ENCODE assay signal across 23 cellular contexts in genomic region chr15:67741313-67741712, GRCh38.
DNase-seq lines count a peak whose midpoint lies in the region; ATAC-seq, FAIRE-seq and TF ChIP-seq lines count a peak whose summit lies in the region.
"Had no signal": no experiment of that assay in that cellular context is flagged by ENCODE, and none has a peak within 500 bp of the region (broad histone marks: within the 10 kb centered on the region; RNA-seq: fewer than 3 reads in every experiment).

No MANE protein-coding gene starts in this region.

- H3K27ac ChIP-seq in K562 (ENCODE audit: extremely low read depth, low read depth, low read length) (no peak overlapping the region), transverse colon (no peak overlapping the region)
- H3K27ac ChIP-seq: adrenal gland, cardiac muscle cell, skin epidermis, upper lobe of left lung had no signal

- H3K9me3 ChIP-seq in K562 (replicated peaks; ENCODE audit: control insufficient read depth, insufficient read depth, low read depth, low read length) (no peaks in the 10 kb centered on the region), transverse colon (no peaks in the 10 kb centered on the region)
- H3K9me3 ChIP-seq: adrenal gland, upper lobe of left lung had no signal

- in situ Hi-C loops in K562 (cut with MboI) = no loop called here
- in situ Hi-C loops in transverse colon (cut with MboI; ENCODE audit: low pct_ligation_motif_present in 1 of 4, low pct_unique_long_range_greater_than_20kb in 1 of 4, low sequenced_read_pairs in 3 of 4) = no loop called here

- TF ChIP-seq CTCF in K562 (IDR thresholded peaks at IDR 0.05 in 2 of 3, conservative IDR thresholded peaks at IDR 0.05 in 1 of 3; ENCODE audit: insufficient read depth in 2 of 3, low read depth in 1 of 3, low read length in 3 of 3) = no peak
- TF ChIP-seq CTCF in transverse colon (IDR thresholded peaks at IDR 0.05) = no peak

- H3K36me3 ChIP-seq in K562 (ENCODE audit: control insufficient read depth, insufficient read depth, low read length) = no peaks in the 10 kb centered on the region
- no peaks in the 10 kb centered on the region for H3K36me3 ChIP-seq in transverse colon
- H3K36me3 ChIP-seq: adrenal gland, cardiac muscle cell, upper lobe of left lung had no signal

- no peak overlapping the region for H3K4me3 ChIP-seq in K562
- H3K4me3 ChIP-seq in skeletal muscle cell (ENCODE audit: low read depth, low read length) = no peak overlapping the region
- no peak overlapping the region for H3K4me3 ChIP-seq in transverse colon
- H3K4me3 ChIP-seq: adrenal gland, cardiac muscle cell, skin epidermis, upper lobe of left lung had no signal

- no peaks in the 10 kb centered on the region; a peak in 3 of 5 replicates for H3K4me1 ChIP-seq in K562 (replicated peaks in 1 of 2; ENCODE audit: control insufficient read depth in 2 of 2, insufficient read depth in 2 of 2, low read length in 2 of 2)
- peaks cover 0 to 27% (median 5%) of the 10 kb centered on the region in 4 donors for H3K4me1 ChIP-seq in transverse colon

- H3K27me3 Mint-ChIP-seq in activated CD4-positive, alpha-beta memory T cell treated with anti-CD3 and anti-CD28 coated beads for 36 hours = no peaks in the 10 kb centered on the region
- H3K27me3 Mint-ChIP-seq in activated CD4-positive, alpha-beta memory T cell treated with anti-CD3 and anti-CD28 coated beads, Interleukin-2, amount 10 ng/mL, durations not matched to agents 7 days and 5 days = no peaks in the 10 kb centered on the region
- H3K27me3 Mint-ChIP-seq in T-cell = no peaks in the 10 kb centered on the region
- H3K27me3 Mint-ChIP-seq: CD4-positive, CD25-positive, alpha-beta regulatory T cell; progenitor cell of endocrine pancreas had no signal

- H3K9me3 Mint-ChIP-seq in activated CD4-positive, alpha-beta memory T cell treated with anti-CD3 and anti-CD28 coated beads for 36 hours = no peaks in the 10 kb centered on the region
- no peaks in the 10 kb centered on the region for H3K9me3 Mint-ChIP-seq in activated CD4-positive, alpha-beta memory T cell treated with anti-CD3 and anti-CD28 coated beads, Interleukin-2, amount 10 ng/mL, durations not matched to agents 7 days and 5 days
- H3K9me3 Mint-ChIP-seq in T-cell = no peaks in the 10 kb centered on the region
- H3K9me3 Mint-ChIP-seq: activated T-helper 2 cell treated with anti-CD3 and anti-CD28 coated beads, Interferon-gamma antibody, Interleukin-2, Interleukin-4, amounts not matched to agents 10 μg/mL and 5 μg/mL and 100 μg/mL, durations not matched to agents 14 hours and 24 hours and 36 hours; CD4-positive, CD25-positive, alpha-beta regulatory T cell; nephron had no signal

- TF ChIP-seq POLR2A in K562 (conservative IDR thresholded peaks at IDR 0.05) = no peak
- TF ChIP-seq POLR2A in transverse colon (IDR thresholded peaks at IDR 0.05) = no peak

- WGBS in K562 (ENCODE audit: insufficient coverage, low coverage, missing lambda C conversion rate) = 8% methylated on average over 2 of the region's 2 CpGs
- WGBS in transverse colon (ENCODE audit: low coverage in 1 of 2), 2 donors = 78 to 81% methylated on average over 1 to 2 of the region's 2 CpGs

- H3K27me3 ChIP-seq in K562 (ENCODE audit: control insufficient read depth in 2 of 2, insufficient read depth in 2 of 2, low read length in 2 of 2) = no peaks in the 10 kb centered on the region
- H3K27me3 ChIP-seq in transverse colon = no peaks in the 10 kb centered on the region
- H3K27me3 ChIP-seq: adrenal gland, upper lobe of left lung had no signal

- no peak for FAIRE-seq in K562 (lab: Jason Lieb, UNC)
- FAIRE-seq: A204.1 had no signal

- no peaks in the 10 kb centered on the region for H4K20me1 ChIP-seq in K562 (replicated peaks; ENCODE audit: control insufficient read depth, insufficient read depth, low read length)

- POLR2A ChIA-PET in activated CD4-positive, alpha-beta memory T cell treated with anti-CD3 and anti-CD28 coated beads for 36 hours (lab: Charles Lee) = no interaction called here
- POLR2A ChIA-PET in activated CD4-positive, alpha-beta memory T cell treated with anti-CD3 and anti-CD28 coated beads, Interleukin-2, amount 10 ng/mL, durations not matched to agents 7 days and 5 days (lab: Charles Lee) = interaction anchor here (0.6 to 0.8 kb wide), 2 partner anchors 199 to 682 kb away, joined by 3 read pairs; partner anchors contain the start of gene MAP2K5
- POLR2A ChIA-PET in K562 (lab: Yijun Ruan, JAX) (interaction anchor here (0.6 kb wide), 1 partner anchor 9 kb away, joined by 3 read pairs; no protein-coding TSS in a partner anchor), T-cell (lab: Charles Lee) (interaction anchor here in 1 of 2 donors (0.6 kb wide), 1 partner anchor 1955 kb away, joined by 3 read pairs; no protein-coding TSS in a partner anchor)

- H3K79me2 ChIP-seq in K562 (ENCODE audit: control insufficient read depth, insufficient read depth, low read length) = no peaks in the 10 kb centered on the region

- intact Hi-C loops in activated CD4-positive, alpha-beta memory T cell treated with anti-CD3 and anti-CD28 coated beads for 36 hours (cut with micrococcal nuclease) = no loop called here
- intact Hi-C loops in K562 (cut with micrococcal nuclease) (no loop called here), transverse colon (cut with DNase I; ENCODE audit: low total_unique reads) (no loop called here)

- BruUV-seq in K562 (replicated peaks; lab: Mats Ljungman, UMichigan) = no TSS peak

- no peak overlapping the region for H2AFZ ChIP-seq in K562 (ENCODE audit: low read depth, low read length)

- no peak for TF ChIP-seq RAD21 in K562 (CRISPR knock-in tag; conservative IDR thresholded peaks at IDR 0.05 in 1 of 2, IDR thresholded peaks at IDR 0.05 in 1 of 2)

- CTCF ChIA-PET in activated CD4-positive, alpha-beta memory T cell treated with anti-CD3 and anti-CD28 coated beads for 36 hours (lab: Charles Lee) = no interaction called here
- CTCF ChIA-PET in activated CD4-positive, alpha-beta memory T cell treated with anti-CD3 and anti-CD28 coated beads, Interleukin-2, amount 10 ng/mL, durations not matched to agents 7 days and 5 days (lab: Charles Lee) = no interaction called here
- CTCF ChIA-PET in K562 (lab: Yijun Ruan, JAX; ENCODE audit: low intra/inter-chr PET ratio) = no interaction called here
- CTCF ChIA-PET in T-cell (lab: Charles Lee) = interaction anchor here in 1 of 2 donors (0.6 kb wide), 1 partner anchor 22 kb away, joined by 3 read pairs; no protein-coding TSS in a partner anchor

- DNase-seq in activated CD4-positive, alpha-beta memory T cell treated with anti-CD3 and anti-CD28 coated beads for 36 hours = peak; percentile 12
- no peak for DNase-seq in activated CD4-positive, alpha-beta memory T cell treated with anti-CD3 and anti-CD28 coated beads, Interleukin-2, amount 10 ng/mL, durations not matched to agents 7 days and 5 days
- DNase-seq in LHCN-M2 (ENCODE audit: low read depth) = peak; percentile 63
- no peak for DNase-seq in K562 (ENCODE audit: extremely low read depth in 1 of 4, low spot score in 3 of 4)
- DNase-seq in skeletal muscle cell (ENCODE audit: low read depth) = peak; percentile 69
- no peak for DNase-seq in transverse colon
- no peak for DNase-seq in T-cell
- DNase-seq: activated CD4-positive, CD25-positive, alpha-beta regulatory T cell; adrenal gland; CD4-positive, CD25-positive, alpha-beta regulatory T cell; DMS153; Kasumi-1; NCI-H1417 treated with DMSO at 0.1 percent for 48 hours; NCI-H2171 treated with DMSO at 0.1 percent for 48 hours; OCI-M1 had no signal

- H3K4me3 Mint-ChIP-seq in activated CD4-positive, alpha-beta memory T cell treated with anti-CD3 and anti-CD28 coated beads for 36 hours = no peak overlapping the region
- no peak overlapping the region for H3K4me3 Mint-ChIP-seq in activated CD4-positive, alpha-beta memory T cell treated with anti-CD3 and anti-CD28 coated beads, Interleukin-2, amount 10 ng/mL, durations not matched to agents 7 days and 5 days
- H3K4me3 Mint-ChIP-seq in T-cell = no peak overlapping the region
- H3K4me3 Mint-ChIP-seq: CD4-positive, CD25-positive, alpha-beta regulatory T cell; nephron had no signal

- no peak overlapping the region for H3K27ac Mint-ChIP-seq in activated CD4-positive, alpha-beta memory T cell treated with anti-CD3 and anti-CD28 coated beads for 36 hours
- no peak overlapping the region for H3K27ac Mint-ChIP-seq in activated CD4-positive, alpha-beta memory T cell treated with anti-CD3 and anti-CD28 coated beads, Interleukin-2, amount 10 ng/mL, durations not matched to agents 7 days and 5 days
- peak overlapping the region in 1 of 2 donors; percentile 19 for H3K27ac Mint-ChIP-seq in T-cell
- H3K27ac Mint-ChIP-seq: activated T-helper 2 cell treated with anti-CD3 and anti-CD28 coated beads, Interferon-gamma antibody, Interleukin-2, Interleukin-4, amounts not matched to agents 10 μg/mL and 5 μg/mL and 100 μg/mL, durations not matched to agents 14 hours and 24 hours and 36 hours; nephron; progenitor cell of endocrine pancreas had no signal

- H3K4me1 Mint-ChIP-seq in activated CD4-positive, alpha-beta memory T cell treated with anti-CD3 and anti-CD28 coated beads for 36 hours (ENCODE audit: low read depth) = peaks cover 39% of the 10 kb centered on the region
- peaks cover 27% of the 10 kb centered on the region for H3K4me1 Mint-ChIP-seq in activated CD4-positive, alpha-beta memory T cell treated with anti-CD3 and anti-CD28 coated beads, Interleukin-2, amount 10 ng/mL, durations not matched to agents 7 days and 5 days
- H3K4me1 Mint-ChIP-seq in T-cell = peaks cover 53 to 63% (median 57%) of the 10 kb centered on the region in 3 donors

- no peaks in the 10 kb centered on the region for H3K36me3 Mint-ChIP-seq in activated CD4-positive, alpha-beta memory T cell treated with anti-CD3 and anti-CD28 coated beads for 36 hours
- H3K36me3 Mint-ChIP-seq in activated CD4-positive, alpha-beta memory T cell treated with anti-CD3 and anti-CD28 coated beads, Interleukin-2, amount 10 ng/mL, durations not matched to agents 7 days and 5 days (ENCODE audit: low read depth) = no peaks in the 10 kb centered on the region
- peaks cover 10% of the 10 kb centered on the region for H3K36me3 Mint-ChIP-seq in T-cell

- H3K4me2 ChIP-seq in K562 (ENCODE audit: insufficient read depth, low read length) = no peak overlapping the region

- no peak overlapping the region for H3K9ac ChIP-seq in K562 (ENCODE audit: insufficient read depth in 1 of 2, low read depth in 2 of 2, low read length in 2 of 2)

- TF ChIP-seq EP300 in K562 (IDR thresholded peaks at IDR 0.05; ENCODE audit: low read length) = no peak
- TF ChIP-seq EP300 in transverse colon (IDR thresholded peaks at IDR 0.05; ENCODE audit: low read depth) = no peak

- H3K9me1 ChIP-seq in K562 (ENCODE audit: control insufficient read depth, insufficient read depth, low read length) = no peaks in the 10 kb centered on the region

- ATAC-seq in K562 = no peak
- ATAC-seq in T-cell (replicated peaks in 1 of 4) = no peak
- ATAC-seq in HG03521 (IDR thresholded peaks at IDR 0.05; ENCODE audit: unreplicated experiment) = no peak

Comparison
In these comparisons a context has a peak if more than half of its experiments do, and no peak if none do; other contexts are left out.
1. DNase-seq: peak in activated CD4-positive, alpha-beta memory T cell treated with anti-CD3 and anti-CD28 coated beads for 36 hours (single experiment), LHCN-M2 (single experiment) and skeletal muscle cell (single experiment); none in activated CD4-positive, alpha-beta memory T cell treated with anti-CD3 and anti-CD28 coated beads, Interleukin-2, amount 10 ng/mL, durations not matched to agents 7 days and 5 days (single experiment), K562 (0 of 4), transverse colon (single experiment) and T-cell (0 of 34).